ENCODE assay signal across 1 cellular context in the genomic region with DNA sequence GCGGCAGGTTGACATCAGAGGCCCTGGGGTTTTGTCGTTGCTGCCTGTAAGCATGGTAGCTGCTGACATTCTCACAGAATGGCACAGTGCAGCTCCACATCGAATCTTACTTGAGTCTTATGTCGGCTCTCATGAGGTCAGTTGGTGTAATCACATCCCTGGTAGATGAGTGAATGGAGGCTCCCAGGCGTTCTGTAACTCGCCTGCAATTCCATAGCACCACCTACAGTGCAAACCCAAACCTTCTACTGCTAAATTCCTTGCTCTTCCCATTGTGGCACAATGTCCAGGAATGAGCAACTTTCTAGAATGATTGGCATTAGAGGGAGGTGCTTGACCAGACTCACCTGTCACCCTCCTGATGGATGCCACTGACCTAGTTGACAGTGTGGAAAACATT.
TF ChIP-seq lines count a peak whose summit lies in the region.

No MANE protein-coding gene starts in this region.

TF ChIP-seq in SK-N-SH, 30 proteins besides CTCF, POLR2A, EP300 and RAD21 (continued from another document):
- TF ChIP-seq, protein P1, sequence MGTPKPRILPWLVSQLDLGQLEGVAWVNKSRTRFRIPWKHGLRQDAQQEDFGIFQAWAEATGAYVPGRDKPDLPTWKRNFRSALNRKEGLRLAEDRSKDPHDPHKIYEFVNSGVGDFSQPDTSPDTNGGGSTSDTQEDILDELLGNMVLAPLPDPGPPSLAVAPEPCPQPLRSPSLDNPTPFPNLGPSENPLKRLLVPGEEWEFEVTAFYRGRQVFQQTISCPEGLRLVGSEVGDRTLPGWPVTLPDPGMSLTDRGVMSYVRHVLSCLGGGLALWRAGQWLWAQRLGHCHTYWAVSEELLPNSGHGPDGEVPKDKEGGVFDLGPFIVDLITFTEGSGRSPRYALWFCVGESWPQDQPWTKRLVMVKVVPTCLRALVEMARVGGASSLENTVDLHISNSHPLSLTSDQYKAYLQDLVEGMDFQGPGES (IDR thresholded peaks at IDR 0.05; ENCODE audit: low read depth, low read length): no peak
- TF ChIP-seq POLR2AphosphoS5 (IDR thresholded peaks at IDR 0.05; ENCODE audit: low read depth, low read length) (no peak), SMC3 (IDR thresholded peaks at IDR 0.05; ENCODE audit: low read depth, low read length) (peak; percentile 37)
